11 cellular contexts compared by ENCODE assay signal in the genomic region with DNA sequence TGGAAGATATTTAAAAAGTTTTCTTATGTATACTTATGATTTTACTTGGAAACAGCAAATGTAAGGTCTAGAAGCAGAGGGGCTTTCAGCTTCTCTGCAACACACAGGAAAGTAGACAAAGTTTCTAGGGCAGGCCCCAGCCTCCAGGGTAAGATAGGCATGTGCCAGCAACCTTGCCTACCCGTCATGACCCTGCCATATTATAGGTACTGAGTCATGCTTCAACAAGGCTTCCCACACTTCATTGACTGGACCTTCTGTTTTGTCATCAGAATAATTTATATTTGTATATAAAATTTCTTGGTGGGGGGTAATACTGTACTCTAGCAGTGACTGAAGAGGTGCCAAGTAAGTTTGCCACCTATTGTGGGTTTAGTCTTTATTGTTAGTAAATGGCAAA.
DNase-seq lines count a peak whose midpoint lies in the region; ATAC-seq and TF ChIP-seq lines count a peak whose summit lies in the region.
"Had no signal": no experiment of that assay in that cellular context is flagged by ENCODE, and none has a peak within 500 bp of the region (broad histone marks: within the 10 kb centered on the region; RNA-seq: fewer than 3 reads in every experiment).

No MANE protein-coding gene starts in this region.

- no peak for TF ChIP-seq CTCF in HFFc6 (IDR thresholded peaks at IDR 0.05)

- H3K27me3 Mint-ChIP-seq in HFFc6 (ENCODE audit: insufficient read depth) (no peaks in the 10 kb centered on the region; the same call in 1 of the 2 replicates), naive B cell (no peaks in the 10 kb centered on the region)
- H3K27me3 Mint-ChIP-seq in activated CD8-positive, alpha-beta T cell treated with anti-CD3 and anti-CD28 coated beads, Interleukin-2, amount 10 ng/mL, durations not matched to agents 7 days and 5 days (ENCODE audit: low read depth), result no peaks in the 10 kb centered on the region

- H3K36me3 Mint-ChIP-seq in HFFc6 (ENCODE audit: low read depth) (no peaks in the 10 kb centered on the region), naive B cell (no peaks in the 10 kb centered on the region)
- H3K36me3 Mint-ChIP-seq in activated CD8-positive, alpha-beta T cell treated with anti-CD3 and anti-CD28 coated beads, Interleukin-2, amount 10 ng/mL, durations not matched to agents 7 days and 5 days (ENCODE audit: low read depth), result peaks cover 11% of the 10 kb centered on the region

- H3K27ac Mint-ChIP-seq in HFFc6 (0 out of 2 replicates have a peak overlapping the region, but pooled peaks have one; percentile 2), naive B cell (peak overlapping the region in 5 of 6 donors; percentile 2 to 86 (median 39))
- H3K27ac Mint-ChIP-seq in activated CD8-positive, alpha-beta T cell treated with anti-CD3 and anti-CD28 coated beads, Interleukin-2, amount 10 ng/mL, durations not matched to agents 7 days and 5 days, result peak overlapping the region; percentile 75

- POLR2A ChIA-PET in activated CD8-positive, alpha-beta T cell treated with anti-CD3 and anti-CD28 coated beads, Interleukin-2, amount 10 ng/mL, durations not matched to agents 7 days and 5 days (lab: Charles Lee), result interaction anchor here (0.7 kb wide), 1 partner anchor 44 kb away, joined by 3 read pairs; no protein-coding TSS in a partner anchor

- H3K9me3 Mint-ChIP-seq in HFFc6 (no peaks in the 10 kb centered on the region), naive B cell (no peaks in the 10 kb centered on the region)
- H3K9me3 Mint-ChIP-seq in activated CD8-positive, alpha-beta T cell treated with anti-CD3 and anti-CD28 coated beads, Interleukin-2, amount 10 ng/mL, durations not matched to agents 7 days and 5 days (ENCODE audit: insufficient read depth), result no peaks in the 10 kb centered on the region

- CTCF ChIA-PET in activated CD8-positive, alpha-beta T cell treated with anti-CD3 and anti-CD28 coated beads, Interleukin-2, amount 10 ng/mL, durations not matched to agents 7 days and 5 days (lab: Charles Lee), result interaction anchor here (0.9 to 1.4 kb wide), 4 partner anchors 14 to 99 kb away, joined by 3 to 7 read pairs (median 3); no protein-coding TSS in a partner anchor

- ATAC-seq in activated CD8-positive, alpha-beta T cell treated with anti-CD3 and anti-CD28 coated beads, Interleukin-2, amount 10 ng/mL, durations not matched to agents 7 days and 5 days, result peak; percentile 18
- peak in 1 of 2 donors; percentile 22 for ATAC-seq in naive B cell (ENCODE audit: low read depth in 2 of 2)
- ATAC-seq in GM19351 (IDR thresholded peaks at IDR 0.05; ENCODE audit: unreplicated experiment), result no peak

- H3K4me1 Mint-ChIP-seq in HFFc6 (ENCODE audit: low read depth) (peaks cover 52% of the 10 kb centered on the region), naive B cell (peaks cover 70 to 95% (median 88%) of the 10 kb centered on the region in 3 donors)
- peaks cover 85% of the 10 kb centered on the region for H3K4me1 Mint-ChIP-seq in activated CD8-positive, alpha-beta T cell treated with anti-CD3 and anti-CD28 coated beads, Interleukin-2, amount 10 ng/mL, durations not matched to agents 7 days and 5 days (ENCODE audit: low read depth)

- DNase-seq in COLO829 (ENCODE audit: low spot score) (peak; percentile 87), HFFc6 (no peak), naive B cell (no peak), DMS53 treated with DMSO at 0.1 percent for 48 hours (lab: John Stamatoyannopoulos, UW; ENCODE audit: unreplicated experiment) (no peak), H4 (ENCODE audit: low spot score) (no peak)
- DNase-seq in activated CD8-positive, alpha-beta T cell treated with anti-CD3 and anti-CD28 coated beads, Interleukin-2, amount 10 ng/mL, durations not matched to agents 7 days and 5 days, result no peak
- DNase-seq: aorta, DMS79 treated with DMSO at 0.1 percent for 48 hours, NCI-H2081 treated with DMSO at 0.1 percent for 48 hours, uterus had no signal

- no peak overlapping the region for H3K4me3 Mint-ChIP-seq in HFFc6
- H3K4me3 Mint-ChIP-seq in activated CD8-positive, alpha-beta T cell treated with anti-CD3 and anti-CD28 coated beads, Interleukin-2, amount 10 ng/mL, durations not matched to agents 7 days and 5 days, result peak overlapping the region; percentile 57
- peak overlapping the region; percentile 12 to 82 (median 61) for H3K4me3 Mint-ChIP-seq in naive B cell

Comparison
In these comparisons a context has a peak if more than half of its experiments do, and no peak if none do; other contexts are left out.
1. H3K27ac Mint-ChIP-seq: peak in every context shown above with its lines; median percentile 75 in activated CD8-positive, alpha-beta T cell treated with anti-CD3 and anti-CD28 coated beads, Interleukin-2, amount 10 ng/mL, durations not matched to agents 7 days and 5 days; 39 in naive B cell; 2 in HFFc6.